ENCODE assay signal across 35 cellular contexts in genomic region chr11:86390499-86390898, GRCh38.
"Had no signal": no experiment of that assay in that cellular context is flagged by ENCODE, and none has a peak within 500 bp of the region (broad histone marks: within the 10 kb centered on the region; RNA-seq: fewer than 3 reads in every experiment).

No MANE protein-coding gene starts in this region.

- ATAC-seq: activated CD8-positive, alpha-beta T cell treated with anti-CD3 and anti-CD28 coated beads for 36 hours; activated naive CD4-positive, alpha-beta T cell treated with anti-CD3 and anti-CD28 coated beads, Interleukin-2, amount 50 U/mL, for 72 hours; activated T-helper 17 cell treated with anti-CD3 and anti-CD28 coated beads, Interleukin-2, amount 50 U/mL, for 72 hours; body of pancreas had no signal

- FAIRE-seq: astrocyte, colon, TTC549 had no signal

- H3K4me3 Mint-ChIP-seq: activated B cell treated with CpG ODN at 0.5 μM for 24 hours; activated CD4-positive, alpha-beta memory T cell treated with anti-CD3 and anti-CD28 coated beads for 36 hours; activated CD4-positive, alpha-beta T cell treated with anti-CD3 and anti-CD28 coated beads, Interleukin-2, amount 10 ng/mL, durations not matched to agents 24 days and 14 days; activated CD8-positive, alpha-beta T cell treated with anti-CD3 and anti-CD28 coated beads for 36 hours; activated naive CD4-positive, alpha-beta T cell treated with anti-CD3 and anti-CD28 coated beads for 36 hours; activated naive CD8-positive, alpha-beta T cell treated with anti-CD3 and anti-CD28 coated beads for 36 hours; activated T-cell treated with anti-CD3 and anti-CD28 coated beads, Interleukin-2, amount 50 U/mL, for 24 hours; activated T-helper 1 cell treated with anti-CD3 and anti-CD28 coated beads, Interleukin-12 subunit alpha, Interleukin-12 subunit beta, Interleukin-2, Interleukin-4 antibody, amounts not matched to agents 30 ng/mL and 10 ng/mL and 1 ng/mL, durations not matched to agents 14 hours and 24 hours and 36 hours; activated T-helper 17 cell treated with anti-CD3 and anti-CD28 coated beads, Interleukin-2, amount 50 U/mL, for 72 hours; T-helper 1 cell treated with Interleukin-12 subunit alpha and Interleukin-12 subunit beta and Interleukin-4 antibody, amounts not matched to agents 30 μg/mL and 1 μg/mL, for 36 hours; T-helper 2 cell treated with Interferon-gamma antibody and Interleukin-4, amounts not matched to agents 5 μg/mL and 100 μg/mL, for 36 hours had no signal

- H3K4me1 ChIP-seq: body of pancreas, breast epithelium had no signal

- H3K27ac ChIP-seq: adrenal gland, body of pancreas, brain microvascular endothelial cell, breast epithelium, VCaP had no signal

- H3K27me3 Mint-ChIP-seq: activated B cell treated with CpG ODN at 0.5 μM for 24 hours; activated CD4-positive, alpha-beta memory T cell treated with anti-CD3 and anti-CD28 coated beads for 36 hours; activated CD4-positive, alpha-beta T cell treated with anti-CD3 and anti-CD28 coated beads, Interleukin-2, amount 10 ng/mL, durations not matched to agents 24 days and 14 days; activated CD8-positive, alpha-beta T cell treated with anti-CD3 and anti-CD28 coated beads for 36 hours; activated naive CD8-positive, alpha-beta T cell treated with anti-CD3 and anti-CD28 coated beads for 36 hours; activated T-cell treated with anti-CD3 and anti-CD28 coated beads, Interleukin-2, amount 50 U/mL, for 24 hours; activated T-helper 17 cell treated with anti-CD3 and anti-CD28 coated beads, Interleukin-2, amount 50 U/mL, for 72 hours had no signal

- H3K27me3 ChIP-seq: adrenal gland, body of pancreas, brain microvascular endothelial cell, breast epithelium had no signal

- H3K36me3 ChIP-seq: adrenal gland, brain microvascular endothelial cell, breast epithelium had no signal

- H3K9me3 Mint-ChIP-seq: activated B cell treated with CpG ODN at 0.5 μM for 24 hours; activated CD4-positive, alpha-beta memory T cell treated with anti-CD3 and anti-CD28 coated beads for 36 hours; activated CD8-positive, alpha-beta T cell treated with anti-CD3 and anti-CD28 coated beads for 36 hours; activated naive CD4-positive, alpha-beta T cell treated with anti-CD3 and anti-CD28 coated beads for 36 hours; activated naive CD8-positive, alpha-beta T cell treated with anti-CD3 and anti-CD28 coated beads for 36 hours; activated T-cell treated with anti-CD3 and anti-CD28 coated beads, Interleukin-2, amount 50 U/mL, for 24 hours; activated T-helper 1 cell treated with anti-CD3 and anti-CD28 coated beads, Interleukin-12 subunit alpha, Interleukin-12 subunit beta, Interleukin-2, Interleukin-4 antibody, amounts not matched to agents 30 ng/mL and 10 ng/mL and 1 ng/mL, durations not matched to agents 14 hours and 24 hours and 36 hours; activated T-helper 17 cell treated with anti-CD3 and anti-CD28 coated beads, Interleukin-2, amount 50 U/mL, for 72 hours; T-helper 2 cell treated with Interferon-gamma antibody and Interleukin-4, amounts not matched to agents 5 μg/mL and 100 μg/mL, for 36 hours had no signal

- H3K27ac Mint-ChIP-seq: activated B cell treated with CpG ODN at 0.5 μM for 24 hours; activated CD4-positive, alpha-beta memory T cell treated with anti-CD3 and anti-CD28 coated beads for 36 hours; activated CD4-positive, alpha-beta T cell treated with anti-CD3 and anti-CD28 coated beads, Interleukin-2, amount 10 ng/mL, durations not matched to agents 24 days and 14 days; activated CD8-positive, alpha-beta T cell treated with anti-CD3 and anti-CD28 coated beads for 36 hours; activated naive CD4-positive, alpha-beta T cell treated with anti-CD3 and anti-CD28 coated beads for 36 hours; activated naive CD4-positive, alpha-beta T cell treated with anti-CD3 and anti-CD28 coated beads, Interleukin-2, amount 50 U/mL, for 72 hours; activated naive CD8-positive, alpha-beta T cell treated with anti-CD3 and anti-CD28 coated beads for 36 hours; activated T-cell treated with anti-CD3 and anti-CD28 coated beads, Interleukin-2, amount 50 U/mL, for 24 hours; activated T-helper 1 cell treated with anti-CD3 and anti-CD28 coated beads, Interleukin-12 subunit alpha, Interleukin-12 subunit beta, Interleukin-2, Interleukin-4 antibody, amounts not matched to agents 30 ng/mL and 10 ng/mL and 1 ng/mL, durations not matched to agents 14 hours and 24 hours and 36 hours; activated T-helper 17 cell treated with anti-CD3 and anti-CD28 coated beads, Interleukin-2, amount 50 U/mL, for 72 hours; T-helper 1 cell treated with Interleukin-12 subunit alpha and Interleukin-12 subunit beta and Interleukin-4 antibody, amounts not matched to agents 30 μg/mL and 1 μg/mL, for 36 hours; T-helper 2 cell treated with Interferon-gamma antibody and Interleukin-4, amounts not matched to agents 5 μg/mL and 100 μg/mL, for 36 hours had no signal

- H3K36me3 Mint-ChIP-seq: activated CD4-positive, alpha-beta memory T cell treated with anti-CD3 and anti-CD28 coated beads for 36 hours; activated naive CD4-positive, alpha-beta T cell treated with anti-CD3 and anti-CD28 coated beads, Interleukin-2, amount 50 U/mL, for 72 hours had no signal

- H3K4me1 Mint-ChIP-seq: activated B cell treated with CpG ODN at 0.5 μM for 24 hours; activated CD4-positive, alpha-beta T cell treated with anti-CD3 and anti-CD28 coated beads, Interleukin-2, amount 10 ng/mL, durations not matched to agents 24 days and 14 days; activated naive CD8-positive, alpha-beta T cell treated with anti-CD3 and anti-CD28 coated beads for 36 hours; activated T-helper 17 cell treated with anti-CD3 and anti-CD28 coated beads, Interleukin-2, amount 50 U/mL, for 72 hours had no signal

- H3K9me3 ChIP-seq: adrenal gland, body of pancreas, breast epithelium had no signal

- H3K4me3 ChIP-seq: adrenal gland, body of pancreas, breast epithelium had no signal

- DNase-seq: activated B cell treated with CpG ODN at 0.5 μM for 24 hours; activated CD4-positive, alpha-beta memory T cell treated with anti-CD3 and anti-CD28 coated beads for 36 hours; activated CD4-positive, alpha-beta T cell treated with anti-CD3 and anti-CD28 coated beads for 4 hours; activated CD4-positive, alpha-beta T cell treated with anti-CD3 and anti-CD28 coated beads, Interleukin-2, amount 10 ng/mL, durations not matched to agents 24 days and 14 days; activated CD4-positive, alpha-beta T cell treated with anti-CD3 and anti-CD28 coated beads, Interleukin-2, amount 50 U/mL, for 1 hour; activated CD4-positive, alpha-beta T cell treated with anti-CD3 and anti-CD28 coated beads, Interleukin-2, amount 50 U/mL, for 4 hours; activated CD4-positive, CD25-positive, alpha-beta regulatory T cell treated with anti-CD3 and anti-CD28 coated beads, Interleukin-2, amount 50 U/mL, for 72 hours; activated CD8-positive, alpha-beta memory T cell treated with anti-CD3 and anti-CD28 coated beads, Interleukin-2, amount 50 U/mL, for 4 hours; activated CD8-positive, alpha-beta T cell treated with anti-CD3 and anti-CD28 coated beads for 36 hours; activated effector memory CD4-positive, alpha-beta T cell treated with anti-CD3 and anti-CD28 coated beads, Interleukin-2, amount 50 U/mL, for 16 hours; activated gamma-delta T cell treated with Interleukin-2 at 50 U/mL for 16 hours; activated naive CD4-positive, alpha-beta T cell; activated naive CD4-positive, alpha-beta T cell treated with anti-CD3 and anti-CD28 coated beads for 36 hours; activated naive CD4-positive, alpha-beta T cell treated with anti-CD3 and anti-CD28 coated beads, Interleukin-2, amount 50 U/mL, for 16 hours; activated naive CD8-positive, alpha-beta T cell treated with anti-CD3 and anti-CD28 coated beads for 36 hours; activated T-cell treated with anti-CD3 and anti-CD28 coated beads, Interleukin-2, amount 50 U/mL, for 24 hours; activated T-cell treated with anti-CD3 and anti-CD28 coated beads, Interleukin-2, amount 50 U/mL, for 48 hours; adrenal gland; amniotic stem cell; aorta; body of pancreas; brain microvascular endothelial cell; central memory CD4-positive, alpha-beta T cell; T-helper 2 cell; T-helper 9 cell had no signal
